1 cellular context compared by ENCODE assay signal in the genomic region with DNA sequence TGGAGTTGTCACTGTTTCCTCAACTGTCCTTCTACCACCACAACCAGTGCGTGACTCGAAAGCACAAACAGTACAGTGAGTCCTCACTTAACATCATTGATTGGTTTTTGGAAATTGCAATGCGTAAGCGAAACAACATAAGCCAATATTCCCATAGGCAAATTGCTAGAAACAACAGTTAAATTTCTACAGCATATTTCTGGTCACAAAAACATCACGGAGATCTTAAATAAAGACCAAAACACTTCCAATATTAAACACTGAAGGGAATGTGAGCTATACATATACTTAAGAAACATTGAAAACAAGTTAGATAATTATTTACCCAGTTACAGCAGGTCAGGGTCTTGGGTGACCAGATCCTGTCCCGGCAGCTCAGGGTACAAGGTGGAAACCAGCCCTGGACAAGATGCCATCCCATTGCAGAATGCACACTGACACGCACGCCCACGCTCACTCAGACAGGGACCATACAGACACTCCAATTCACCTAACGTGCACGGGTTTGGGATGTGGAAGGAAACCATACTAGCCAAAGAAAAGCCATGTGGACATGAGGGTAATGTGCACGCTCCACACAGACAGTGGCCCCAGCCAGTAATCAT.
TF ChIP-seq lines count a peak whose summit lies in the region.

No MANE protein-coding gene starts in this region.

TF ChIP-seq in HepG2, 621 proteins besides CTCF, POLR2A, EP300 and RAD21 (continued from another document and continues in another):
- TF ChIP-seq, protein P1, sequence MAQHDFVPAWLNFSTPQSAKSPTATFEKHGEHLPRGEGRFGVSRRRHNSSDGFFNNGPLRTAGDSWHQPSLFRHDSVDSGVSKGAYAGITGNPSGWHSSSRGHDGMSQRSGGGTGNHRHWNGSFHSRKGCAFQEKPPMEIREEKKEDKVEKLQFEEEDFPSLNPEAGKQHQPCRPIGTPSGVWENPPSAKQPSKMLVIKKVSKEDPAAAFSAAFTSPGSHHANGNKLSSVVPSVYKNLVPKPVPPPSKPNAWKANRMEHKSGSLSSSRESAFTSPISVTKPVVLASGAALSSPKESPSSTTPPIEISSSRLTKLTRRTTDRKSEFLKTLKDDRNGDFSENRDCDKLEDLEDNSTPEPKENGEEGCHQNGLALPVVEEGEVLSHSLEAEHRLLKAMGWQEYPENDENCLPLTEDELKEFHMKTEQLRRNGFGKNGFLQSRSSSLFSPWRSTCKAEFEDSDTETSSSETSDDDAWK (CRISPR knock-in tag; IDR thresholded peaks at IDR 0.05) = no peak
- no peak for TF ChIP-seq PLRG1 (conservative IDR thresholded peaks at IDR 0.05)
- no peak for TF ChIP-seq PAWR (CRISPR knock-in tag; IDR thresholded peaks at IDR 0.05; ENCODE audit: borderline replicate concordance)
- TF ChIP-seq, protein P2, sequence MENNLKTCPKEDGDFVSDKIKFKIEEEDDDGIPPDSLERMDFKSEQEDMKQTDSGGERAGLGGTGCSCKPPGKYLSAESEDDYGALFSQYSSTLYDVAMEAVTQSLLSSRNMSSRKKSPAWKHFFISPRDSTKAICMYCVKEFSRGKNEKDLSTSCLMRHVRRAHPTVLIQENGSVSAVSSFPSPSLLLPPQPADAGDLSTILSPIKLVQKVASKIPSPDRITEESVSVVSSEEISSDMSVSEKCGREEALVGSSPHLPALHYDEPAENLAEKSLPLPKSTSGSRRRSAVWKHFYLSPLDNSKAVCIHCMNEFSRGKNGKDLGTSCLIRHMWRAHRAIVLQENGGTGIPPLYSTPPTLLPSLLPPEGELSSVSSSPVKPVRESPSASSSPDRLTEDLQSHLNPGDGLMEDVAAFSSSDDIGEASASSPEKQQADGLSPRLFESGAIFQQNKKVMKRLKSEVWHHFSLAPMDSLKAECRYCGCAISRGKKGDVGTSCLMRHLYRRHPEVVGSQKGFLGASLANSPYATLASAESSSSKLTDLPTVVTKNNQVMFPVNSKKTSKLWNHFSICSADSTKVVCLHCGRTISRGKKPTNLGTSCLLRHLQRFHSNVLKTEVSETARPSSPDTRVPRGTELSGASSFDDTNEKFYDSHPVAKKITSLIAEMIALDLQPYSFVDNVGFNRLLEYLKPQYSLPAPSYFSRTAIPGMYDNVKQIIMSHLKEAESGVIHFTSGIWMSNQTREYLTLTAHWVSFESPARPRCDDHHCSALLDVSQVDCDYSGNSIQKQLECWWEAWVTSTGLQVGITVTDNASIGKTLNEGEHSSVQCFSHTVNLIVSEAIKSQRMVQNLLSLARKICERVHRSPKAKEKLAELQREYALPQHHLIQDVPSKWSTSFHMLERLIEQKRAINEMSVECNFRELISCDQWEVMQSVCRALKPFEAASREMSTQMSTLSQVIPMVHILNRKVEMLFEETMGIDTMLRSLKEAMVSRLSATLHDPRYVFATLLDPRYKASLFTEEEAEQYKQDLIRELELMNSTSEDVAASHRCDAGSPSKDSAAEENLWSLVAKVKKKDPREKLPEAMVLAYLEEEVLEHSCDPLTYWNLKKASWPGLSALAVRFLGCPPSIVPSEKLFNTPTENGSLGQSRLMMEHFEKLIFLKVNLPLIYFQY (CRISPR knock-in tag; IDR thresholded peaks at IDR 0.05; ENCODE audit: borderline replicate concordance) = no peak
- TF ChIP-seq ZNF7 (CRISPR knock-in tag; IDR thresholded peaks at IDR 0.05) = no peak
- TF ChIP-seq NKX3-1 (CRISPR knock-in tag; IDR thresholded peaks at IDR 0.05) = no peak
- TF ChIP-seq CENPT (CRISPR knock-in tag; IDR thresholded peaks at IDR 0.05; ENCODE audit: low read depth) = no peak
- TF ChIP-seq ZNF720 (CRISPR knock-in tag; IDR thresholded peaks at IDR 0.05) = no peak
- TF ChIP-seq GATAD1 (CRISPR knock-in tag; IDR thresholded peaks at IDR 0.05) = peak; percentile 45; the same call in 1 of the 2 replicates
- no peak for TF ChIP-seq RBM22 (optimal IDR thresholded peaks at IDR 0.05; ENCODE audit: low read length)
- TF ChIP-seq ZNF605 (CRISPR knock-in tag; IDR thresholded peaks at IDR 0.05) = no peak
- peak; percentile 47 for TF ChIP-seq BCL6 (CRISPR knock-in tag; IDR thresholded peaks at IDR 0.05)
- no peak for TF ChIP-seq NFYC (CRISPR knock-in tag; IDR thresholded peaks at IDR 0.05)
- no peak for TF ChIP-seq HHEX (CRISPR knock-in tag; IDR thresholded peaks at IDR 0.05)
- TF ChIP-seq, protein P3, sequence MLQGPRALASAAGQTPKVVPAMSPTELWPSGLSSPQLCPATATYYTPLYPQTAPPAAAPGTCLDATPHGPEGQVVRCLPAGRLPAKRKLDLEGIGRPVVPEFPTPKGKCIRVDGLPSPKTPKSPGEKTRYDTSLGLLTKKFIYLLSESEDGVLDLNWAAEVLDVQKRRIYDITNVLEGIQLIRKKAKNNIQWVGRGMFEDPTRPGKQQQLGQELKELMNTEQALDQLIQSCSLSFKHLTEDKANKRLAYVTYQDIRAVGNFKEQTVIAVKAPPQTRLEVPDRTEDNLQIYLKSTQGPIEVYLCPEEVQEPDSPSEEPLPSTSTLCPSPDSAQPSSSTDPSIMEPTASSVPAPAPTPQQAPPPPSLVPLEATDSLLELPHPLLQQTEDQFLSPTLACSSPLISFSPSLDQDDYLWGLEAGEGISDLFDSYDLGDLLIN (CRISPR knock-in tag; IDR thresholded peaks at IDR 0.05; ENCODE audit: borderline replicate concordance) = no peak
- TF ChIP-seq, protein P4, sequence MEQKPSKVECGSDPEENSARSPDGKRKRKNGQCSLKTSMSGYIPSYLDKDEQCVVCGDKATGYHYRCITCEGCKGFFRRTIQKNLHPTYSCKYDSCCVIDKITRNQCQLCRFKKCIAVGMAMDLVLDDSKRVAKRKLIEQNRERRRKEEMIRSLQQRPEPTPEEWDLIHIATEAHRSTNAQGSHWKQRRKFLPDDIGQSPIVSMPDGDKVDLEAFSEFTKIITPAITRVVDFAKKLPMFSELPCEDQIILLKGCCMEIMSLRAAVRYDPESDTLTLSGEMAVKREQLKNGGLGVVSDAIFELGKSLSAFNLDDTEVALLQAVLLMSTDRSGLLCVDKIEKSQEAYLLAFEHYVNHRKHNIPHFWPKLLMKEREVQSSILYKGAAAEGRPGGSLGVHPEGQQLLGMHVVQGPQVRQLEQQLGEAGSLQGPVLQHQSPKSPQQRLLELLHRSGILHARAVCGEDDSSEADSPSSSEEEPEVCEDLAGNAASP (CRISPR knock-in tag; IDR thresholded peaks at IDR 0.05; ENCODE audit: borderline replicate concordance) = peak; percentile 32; the same call in 1 of the 2 replicates
- TF ChIP-seq, protein P5, sequence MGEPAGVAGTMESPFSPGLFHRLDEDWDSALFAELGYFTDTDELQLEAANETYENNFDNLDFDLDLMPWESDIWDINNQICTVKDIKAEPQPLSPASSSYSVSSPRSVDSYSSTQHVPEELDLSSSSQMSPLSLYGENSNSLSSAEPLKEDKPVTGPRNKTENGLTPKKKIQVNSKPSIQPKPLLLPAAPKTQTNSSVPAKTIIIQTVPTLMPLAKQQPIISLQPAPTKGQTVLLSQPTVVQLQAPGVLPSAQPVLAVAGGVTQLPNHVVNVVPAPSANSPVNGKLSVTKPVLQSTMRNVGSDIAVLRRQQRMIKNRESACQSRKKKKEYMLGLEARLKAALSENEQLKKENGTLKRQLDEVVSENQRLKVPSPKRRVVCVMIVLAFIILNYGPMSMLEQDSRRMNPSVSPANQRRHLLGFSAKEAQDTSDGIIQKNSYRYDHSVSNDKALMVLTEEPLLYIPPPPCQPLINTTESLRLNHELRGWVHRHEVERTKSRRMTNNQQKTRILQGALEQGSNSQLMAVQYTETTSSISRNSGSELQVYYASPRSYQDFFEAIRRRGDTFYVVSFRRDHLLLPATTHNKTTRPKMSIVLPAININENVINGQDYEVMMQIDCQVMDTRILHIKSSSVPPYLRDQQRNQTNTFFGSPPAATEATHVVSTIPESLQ (CRISPR knock-in tag; conservative IDR thresholded peaks at IDR 0.05) = no peak
- TF ChIP-seq THYN1 (CRISPR knock-in tag; IDR thresholded peaks at IDR 0.05; ENCODE audit: borderline replicate concordance, low read depth) = no peak
- TF ChIP-seq LCORL (IDR thresholded peaks at IDR 0.05) = no peak
- peak; percentile 73 for TF ChIP-seq LCORL (CRISPR knock-in tag; IDR thresholded peaks at IDR 0.05)
- TF ChIP-seq, protein P6, sequence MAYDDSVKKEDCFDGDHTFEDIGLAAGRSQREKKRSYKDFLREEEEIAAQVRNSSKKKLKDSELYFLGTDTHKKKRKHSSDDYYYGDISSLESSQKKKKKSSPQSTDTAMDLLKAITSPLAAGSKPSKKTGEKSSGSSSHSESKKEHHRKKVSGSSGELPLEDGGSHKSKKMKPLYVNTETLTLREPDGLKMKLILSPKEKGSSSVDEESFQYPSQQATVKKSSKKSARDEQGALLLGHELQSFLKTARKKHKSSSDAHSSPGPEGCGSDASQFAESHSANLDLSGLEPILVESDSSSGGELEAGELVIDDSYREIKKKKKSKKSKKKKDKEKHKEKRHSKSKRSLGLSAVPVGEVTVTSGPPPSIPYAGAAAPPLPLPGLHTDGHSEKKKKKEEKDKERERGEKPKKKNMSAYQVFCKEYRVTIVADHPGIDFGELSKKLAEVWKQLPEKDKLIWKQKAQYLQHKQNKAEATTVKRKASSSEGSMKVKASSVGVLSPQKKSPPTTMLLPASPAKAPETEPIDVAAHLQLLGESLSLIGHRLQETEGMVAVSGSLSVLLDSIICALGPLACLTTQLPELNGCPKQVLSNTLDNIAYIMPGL (CRISPR knock-in tag; IDR thresholded peaks at IDR 0.05; ENCODE audit: borderline replicate concordance in 1 of 2, low read depth in 1 of 2) = no peak
- TF ChIP-seq, protein P7, sequence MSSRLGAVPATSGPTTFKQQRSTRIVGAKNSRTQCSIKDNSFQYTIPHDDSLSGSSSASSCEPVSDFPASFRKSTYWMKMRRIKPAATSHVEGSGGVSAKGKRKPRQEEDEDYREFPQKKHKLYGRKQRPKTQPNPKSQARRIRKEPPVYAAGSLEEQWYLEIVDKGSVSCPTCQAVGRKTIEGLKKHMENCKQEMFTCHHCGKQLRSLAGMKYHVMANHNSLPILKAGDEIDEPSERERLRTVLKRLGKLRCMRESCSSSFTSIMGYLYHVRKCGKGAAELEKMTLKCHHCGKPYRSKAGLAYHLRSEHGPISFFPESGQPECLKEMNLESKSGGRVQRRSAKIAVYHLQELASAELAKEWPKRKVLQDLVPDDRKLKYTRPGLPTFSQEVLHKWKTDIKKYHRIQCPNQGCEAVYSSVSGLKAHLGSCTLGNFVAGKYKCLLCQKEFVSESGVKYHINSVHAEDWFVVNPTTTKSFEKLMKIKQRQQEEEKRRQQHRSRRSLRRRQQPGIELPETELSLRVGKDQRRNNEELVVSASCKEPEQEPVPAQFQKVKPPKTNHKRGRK (CRISPR knock-in tag; IDR thresholded peaks at IDR 0.05) = no peak
- TF ChIP-seq ZNF768 (CRISPR knock-in tag; IDR thresholded peaks at IDR 0.05) = no peak
- no peak for TF ChIP-seq SOX13 (IDR thresholded peaks at IDR 0.05)
- peak in 1 of 2 experiments; percentile 60; a peak in 2 of 4 replicates for TF ChIP-seq SOX13 (CRISPR knock-in tag; conservative IDR thresholded peaks at IDR 0.05 in 1 of 2, IDR thresholded peaks at IDR 0.05 in 1 of 2)
- peak; percentile 24; the same call in 1 of the 2 replicates for TF ChIP-seq HMG20A (CRISPR knock-in tag; IDR thresholded peaks at IDR 0.05; ENCODE audit: borderline replicate concordance)
- TF ChIP-seq ZNF878 (CRISPR knock-in tag; IDR thresholded peaks at IDR 0.05) = no peak
- no peak for TF ChIP-seq ZNF841 (CRISPR knock-in tag; IDR thresholded peaks at IDR 0.05; ENCODE audit: borderline replicate concordance)
- TF ChIP-seq, protein P8, sequence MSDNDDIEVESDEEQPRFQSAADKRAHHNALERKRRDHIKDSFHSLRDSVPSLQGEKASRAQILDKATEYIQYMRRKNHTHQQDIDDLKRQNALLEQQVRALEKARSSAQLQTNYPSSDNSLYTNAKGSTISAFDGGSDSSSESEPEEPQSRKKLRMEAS (IDR thresholded peaks at IDR 0.05) = peak; percentile 36; the same call in 1 of the 2 replicates
- no peak for TF ChIP-seq ZMYM2 (CRISPR knock-in tag; IDR thresholded peaks at IDR 0.05)
- no peak for TF ChIP-seq ZNF20 (CRISPR knock-in tag; IDR thresholded peaks at IDR 0.05)
- TF ChIP-seq GABPA (IDR thresholded peaks at IDR 0.05; ENCODE audit: low read depth, low read length) = no peak
- TF ChIP-seq GABPA (CRISPR knock-in tag; IDR thresholded peaks at IDR 0.05; ENCODE audit: low read depth) = no peak
- TF ChIP-seq, protein P9, sequence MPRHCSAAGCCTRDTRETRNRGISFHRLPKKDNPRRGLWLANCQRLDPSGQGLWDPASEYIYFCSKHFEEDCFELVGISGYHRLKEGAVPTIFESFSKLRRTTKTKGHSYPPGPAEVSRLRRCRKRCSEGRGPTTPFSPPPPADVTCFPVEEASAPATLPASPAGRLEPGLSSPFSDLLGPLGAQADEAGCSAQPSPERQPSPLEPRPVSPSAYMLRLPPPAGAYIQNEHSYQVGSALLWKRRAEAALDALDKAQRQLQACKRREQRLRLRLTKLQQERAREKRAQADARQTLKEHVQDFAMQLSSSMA (CRISPR knock-in tag; IDR thresholded peaks at IDR 0.05) = no peak
- no peak for TF ChIP-seq DR1 (CRISPR knock-in tag; IDR thresholded peaks at IDR 0.05)
- TF ChIP-seq POLR2AphosphoS5 (IDR thresholded peaks at IDR 0.05; ENCODE audit: low read depth, low read length) = peak; percentile 51
- TF ChIP-seq ZKSCAN1 (IDR thresholded peaks at IDR 0.05; ENCODE audit: low read length) = no peak
- TF ChIP-seq, protein P10, sequence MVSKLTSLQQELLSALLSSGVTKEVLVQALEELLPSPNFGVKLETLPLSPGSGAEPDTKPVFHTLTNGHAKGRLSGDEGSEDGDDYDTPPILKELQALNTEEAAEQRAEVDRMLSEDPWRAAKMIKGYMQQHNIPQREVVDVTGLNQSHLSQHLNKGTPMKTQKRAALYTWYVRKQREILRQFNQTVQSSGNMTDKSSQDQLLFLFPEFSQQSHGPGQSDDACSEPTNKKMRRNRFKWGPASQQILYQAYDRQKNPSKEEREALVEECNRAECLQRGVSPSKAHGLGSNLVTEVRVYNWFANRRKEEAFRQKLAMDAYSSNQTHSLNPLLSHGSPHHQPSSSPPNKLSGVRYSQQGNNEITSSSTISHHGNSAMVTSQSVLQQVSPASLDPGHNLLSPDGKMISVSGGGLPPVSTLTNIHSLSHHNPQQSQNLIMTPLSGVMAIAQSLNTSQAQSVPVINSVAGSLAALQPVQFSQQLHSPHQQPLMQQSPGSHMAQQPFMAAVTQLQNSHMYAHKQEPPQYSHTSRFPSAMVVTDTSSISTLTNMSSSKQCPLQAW (CRISPR knock-in tag; IDR thresholded peaks at IDR 0.05) = peak; percentile 21; the same call in 1 of the 2 replicates
- TF ChIP-seq SUZ12 (IDR thresholded peaks at IDR 0.05; ENCODE audit: low read depth, low read length) = no peak
- TF ChIP-seq ZNF383 (CRISPR knock-in tag; IDR thresholded peaks at IDR 0.05; ENCODE audit: borderline replicate concordance) = no peak
- no peak for TF ChIP-seq ZNF788 (CRISPR knock-in tag; IDR thresholded peaks at IDR 0.05; ENCODE audit: borderline replicate concordance)
- no peak for TF ChIP-seq NFIC (IDR thresholded peaks at IDR 0.05; ENCODE audit: low read length)
- no peak for TF ChIP-seq HOXA9 (CRISPR knock-in tag; IDR thresholded peaks at IDR 0.05; ENCODE audit: borderline replicate concordance)
- TF ChIP-seq, protein P11, sequence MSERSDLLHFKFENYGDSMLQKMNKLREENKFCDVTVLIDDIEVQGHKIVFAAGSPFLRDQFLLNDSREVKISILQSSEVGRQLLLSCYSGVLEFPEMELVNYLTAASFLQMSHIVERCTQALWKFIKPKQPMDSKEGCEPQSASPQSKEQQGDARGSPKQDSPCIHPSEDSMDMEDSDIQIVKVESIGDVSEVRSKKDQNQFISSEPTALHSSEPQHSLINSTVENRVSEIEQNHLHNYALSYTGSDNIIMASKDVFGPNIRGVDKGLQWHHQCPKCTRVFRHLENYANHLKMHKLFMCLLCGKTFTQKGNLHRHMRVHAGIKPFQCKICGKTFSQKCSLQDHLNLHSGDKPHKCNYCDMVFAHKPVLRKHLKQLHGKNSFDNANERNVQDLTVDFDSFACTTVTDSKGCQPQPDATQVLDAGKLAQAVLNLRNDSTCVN (CRISPR knock-in tag; IDR thresholded peaks at IDR 0.05; ENCODE audit: borderline replicate concordance) = no peak
- no peak for TF ChIP-seq ELF3 (CRISPR knock-in tag; IDR thresholded peaks at IDR 0.05)
- no peak for TF ChIP-seq ZFP36L2 (CRISPR knock-in tag; IDR thresholded peaks at IDR 0.05)
